Comparison of ENCODE assay signal across 8 cellular contexts in the genomic region with DNA sequence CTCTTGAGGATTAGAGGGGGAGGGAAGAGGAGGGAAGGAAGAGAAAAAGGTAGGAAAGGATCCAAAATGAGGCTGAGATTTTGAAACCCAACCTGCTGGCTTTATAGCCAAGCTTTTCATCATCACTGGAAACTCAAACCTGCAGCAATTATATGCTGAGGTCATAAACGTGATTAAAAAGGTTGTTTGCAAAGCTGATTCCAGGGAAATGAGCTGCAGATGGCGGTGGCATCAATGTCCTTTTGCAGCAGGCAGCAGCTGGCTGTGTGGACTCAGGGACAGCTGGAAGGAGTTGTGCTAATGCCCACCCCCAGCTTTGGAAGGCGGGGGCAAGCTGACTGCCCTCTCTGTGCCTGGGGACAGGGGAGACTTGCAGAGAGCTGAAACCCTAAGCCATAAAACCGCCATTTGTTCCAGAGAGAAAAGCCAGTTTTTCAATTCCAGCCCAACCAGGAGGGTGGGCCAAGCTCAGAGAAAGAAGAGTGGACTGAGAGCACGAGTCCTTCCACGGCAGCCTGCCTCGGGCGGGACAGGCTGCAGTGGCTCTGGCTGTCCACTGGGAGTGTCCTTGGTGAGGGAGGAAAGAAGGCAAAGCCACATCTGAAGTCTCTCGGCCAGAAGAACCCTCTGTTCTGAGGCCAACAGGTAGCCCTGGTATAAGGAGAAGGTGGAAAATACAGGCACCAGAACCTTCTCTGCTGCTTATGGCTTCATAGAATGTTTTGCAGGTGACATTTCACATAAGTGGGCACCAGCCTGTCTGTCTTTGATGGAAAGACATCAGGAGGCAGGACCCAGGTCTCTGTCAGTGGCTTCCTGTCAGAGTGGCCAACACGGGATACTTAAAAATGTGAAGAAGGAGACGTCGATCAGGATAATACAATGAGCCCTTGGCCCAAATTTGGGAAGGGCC.
DNase-seq lines count a peak whose midpoint lies in the region; ATAC-seq, FAIRE-seq and TF ChIP-seq lines count a peak whose summit lies in the region.

No MANE protein-coding gene starts in this region.

- no peaks in the 10 kb centered on the region for H3K36me3 ChIP-seq in kidney (ENCODE audit: control insufficient read depth in 1 of 2, insufficient read depth in 2 of 2, low read length in 2 of 2)

- H3K4me3 ChIP-seq in kidney (ENCODE audit: low read length in 2 of 2) = no peak overlapping the region

- H3K27ac ChIP-seq in kidney (ENCODE audit: low read depth in 2 of 2, low read length in 2 of 2) = no peak overlapping the region

- H3K9me3 ChIP-seq in kidney (ENCODE audit: control insufficient read depth in 1 of 2, low read length in 2 of 2) = no peaks in the 10 kb centered on the region

- peak; percentile 87 for DNase-seq in ELF-1 (ENCODE audit: low read depth, low spot score)
- DNase-seq in NCI-H2081 treated with DMSO at 0.1 percent for 48 hours (lab: John Stamatoyannopoulos, UW) = peak; percentile 95
- DNase-seq in astrocyte of the hippocampus (ENCODE audit: low read depth, low spot score) = peak; percentile 68
- DNase-seq in kidney = peak; percentile 84

- H3K9ac ChIP-seq in kidney (ENCODE audit: low read length in 2 of 2) = no peak overlapping the region

- ATAC-seq in GM18868 (IDR thresholded peaks at IDR 0.05; ENCODE audit: unreplicated experiment) = no peak
- no peak for ATAC-seq in HG02623 (IDR thresholded peaks at IDR 0.05; ENCODE audit: unreplicated experiment)
- no peak for ATAC-seq in HG02798 (IDR thresholded peaks at IDR 0.05; ENCODE audit: poor library complexity, unreplicated experiment)
- no peak for ATAC-seq in HG03097 (IDR thresholded peaks at IDR 0.05; ENCODE audit: low FRiP score, unreplicated experiment)

- FAIRE-seq in kidney (lab: Jason Lieb, UNC) = no peak

- no peaks in the 10 kb centered on the region for H3K4me1 ChIP-seq in kidney (ENCODE audit: control insufficient read depth in 1 of 2, insufficient read depth in 1 of 2, low read depth in 1 of 2, low read length in 2 of 2)

- peak; percentile 43 for TF ChIP-seq CTCF in kidney (IDR thresholded peaks at IDR 0.05; ENCODE audit: borderline replicate concordance, extremely low read depth, insufficient read depth)

- intact Hi-C loops in kidney (cut with DNase I) = no loop called here
